27 cellular contexts compared by ENCODE assay signal in the genomic region with DNA sequence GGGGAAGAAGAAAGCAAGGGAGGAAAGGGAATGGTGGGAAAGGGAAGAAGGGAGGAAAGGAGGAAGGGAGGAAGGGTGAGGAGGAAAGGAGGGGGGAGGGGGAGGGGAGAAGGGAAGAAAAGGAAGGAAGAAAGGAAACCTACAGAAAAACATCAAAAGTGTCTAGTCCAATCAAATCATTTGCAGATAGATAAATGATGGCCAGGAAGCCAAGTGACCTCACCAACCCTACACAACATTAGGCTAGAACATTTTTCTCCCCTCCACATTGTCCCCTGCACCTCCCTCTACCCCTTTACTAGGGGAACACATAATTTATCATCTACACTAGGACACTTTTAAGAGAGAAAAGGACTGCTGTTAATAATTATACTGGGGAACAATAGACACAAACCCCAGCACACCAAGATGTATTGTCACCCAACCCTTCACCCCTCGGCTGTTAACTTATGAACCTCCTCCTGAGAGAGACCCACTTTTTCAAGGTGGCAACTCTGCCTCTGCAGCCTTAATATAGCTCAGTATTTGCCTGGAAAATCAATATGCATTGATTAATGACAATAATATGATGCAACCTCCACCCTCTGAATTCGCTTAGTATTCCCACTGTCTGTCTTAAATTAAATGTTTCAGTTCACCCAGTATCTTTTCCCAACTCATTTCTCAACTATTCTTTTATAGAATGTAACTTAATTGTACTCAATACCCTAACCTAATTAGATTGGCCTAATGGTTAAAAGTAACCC.
A peak's percentile ranks its signal among the peaks of the same experiment; 100 is the strongest.
DNase-seq lines count a peak whose midpoint lies in the region; ATAC-seq, FAIRE-seq and TF ChIP-seq lines count a peak whose summit lies in the region.
"Had no signal": no experiment of that assay in that cellular context is flagged by ENCODE, and none has a peak within 500 bp of the region (broad histone marks: within the 10 kb centered on the region; RNA-seq: fewer than 3 reads in every experiment).

No MANE protein-coding gene starts in this region.

- no peak overlapping the region for H3K4me3 Mint-ChIP-seq in Calu3 (ENCODE audit: low read depth, unreplicated experiment)
- H3K4me3 Mint-ChIP-seq: B cell; CD4-positive, alpha-beta T cell; CD8-positive, alpha-beta T cell had no signal

- H3K27ac ChIP-seq in K562 (ENCODE audit: extremely low read depth, low read depth, low read length), result no peak overlapping the region
- H3K27ac ChIP-seq in HepG2 (ENCODE audit: extremely low read length, insufficient read depth, low read length), result no peak overlapping the region
- no peak overlapping the region for H3K27ac ChIP-seq in mesendoderm (ENCODE audit: low read depth, low read length)
- no peak overlapping the region for H3K27ac ChIP-seq in uterus
- H3K27ac ChIP-seq: 22Rv1; A549; BLaER1 treated with 17β-estradiol and CSF1 and Interleukin-3, amounts not matched to agents 10 nM and 100 nM; C4-2B had no signal

- in situ Hi-C loops in K562 (cut with MboI) (no loop called here), HepG2 (cut with HindIII; ENCODE audit: extremely low pct_ligation_motif_present, low pct_unique_long_range_greater_than_20kb) (no loop called here)

- BruUV-seq in Calu3 (replicated peaks; lab: Mats Ljungman, UMichigan) (no TSS peak), K562 (replicated peaks; lab: Mats Ljungman, UMichigan) (no TSS peak), HepG2 (replicated peaks; lab: Mats Ljungman, UMichigan) (no TSS peak)

- no peaks in the 10 kb centered on the region for H3K36me3 Mint-ChIP-seq in Calu3 (ENCODE audit: insufficient read depth, unreplicated experiment)
- H3K36me3 Mint-ChIP-seq: CD8-positive, alpha-beta T cell had no signal

- intact Hi-C loops in Calu3 (cut with micrococcal nuclease; ENCODE audit: unreplicated experiment), result no loop called here
- intact Hi-C loops in K562 (cut with micrococcal nuclease), result no loop called here
- intact Hi-C loops in HepG2 (cut with micrococcal nuclease; ENCODE audit: unreplicated experiment), result no loop called here
- intact Hi-C loops in uterus (cut with DNase I; ENCODE audit: low total_unique reads), result no loop called here

- TF ChIP-seq RAD21 in K562 (CRISPR knock-in tag; conservative IDR thresholded peaks at IDR 0.05 in 1 of 2, IDR thresholded peaks at IDR 0.05 in 1 of 2) (no peak), HepG2 (CRISPR knock-in tag; IDR thresholded peaks at IDR 0.05) (no peak)

- H3K9ac ChIP-seq in K562 (ENCODE audit: insufficient read depth in 1 of 2, low read depth in 2 of 2, low read length in 2 of 2), result no peak overlapping the region
- H3K9ac ChIP-seq in HepG2 (ENCODE audit: insufficient read depth, low read depth, low read length), result no peak overlapping the region
- H3K9ac ChIP-seq in mesendoderm (ENCODE audit: low read length), result no peak overlapping the region
- H3K9ac ChIP-seq: BLaER1 treated with 17β-estradiol and CSF1 and Interleukin-3, amounts not matched to agents 10 nM and 100 nM had no signal

- H4K20me1 ChIP-seq in K562 (replicated peaks; ENCODE audit: control insufficient read depth, insufficient read depth, low read length) (no peaks in the 10 kb centered on the region), HepG2 (ENCODE audit: insufficient read depth, low read length) (no peaks in the 10 kb centered on the region)
- H4K20me1 ChIP-seq: BLaER1 treated with 17β-estradiol and CSF1 and Interleukin-3, amounts not matched to agents 10 nM and 100 nM had no signal

- H2AK5ac ChIP-seq in mesendoderm (ENCODE audit: low read length), result no peak overlapping the region

- no peak overlapping the region for H2BK15ac ChIP-seq in mesendoderm (replicated peaks; ENCODE audit: low read depth)

- no peaks in the 10 kb centered on the region for H3K79me2 ChIP-seq in K562 (ENCODE audit: control insufficient read depth, insufficient read depth, low read length)
- no peaks in the 10 kb centered on the region for H3K79me2 ChIP-seq in HepG2 (ENCODE audit: insufficient read depth, low read length)
- no peaks in the 10 kb centered on the region for H3K79me2 ChIP-seq in mesendoderm (ENCODE audit: control insufficient read depth, insufficient read depth, low read length)

- H3K4me2 ChIP-seq in K562 (ENCODE audit: insufficient read depth, low read length) (no peak overlapping the region), HepG2 (ENCODE audit: low read depth, low read length) (no peak overlapping the region), mesendoderm (ENCODE audit: low read length) (no peak overlapping the region)
- H3K4me2 ChIP-seq: A549; BLaER1 treated with 17β-estradiol and CSF1 and Interleukin-3, amounts not matched to agents 10 nM and 100 nM had no signal

- TF ChIP-seq CTCF in Calu3 (IDR thresholded peaks at IDR 0.05; ENCODE audit: unreplicated experiment) (no peak), K562 (IDR thresholded peaks at IDR 0.05 in 2 of 3, conservative IDR thresholded peaks at IDR 0.05 in 1 of 3; ENCODE audit: insufficient read depth in 2 of 3, low read depth in 1 of 3, low read length in 3 of 3) (no peak), HepG2 (CRISPR knock-in tag; IDR thresholded peaks at IDR 0.05) (no peak), uterus (IDR thresholded peaks at IDR 0.05) (no peak)

- H3K23ac ChIP-seq in mesendoderm (ENCODE audit: low read length), result no peak overlapping the region

- FAIRE-seq in K562 (lab: Jason Lieb, UNC) (no peak), HepG2 (lab: Jason Lieb, UNC) (no peak), frontal cortex (lab: Jason Lieb, UNC) (no peak)
- FAIRE-seq: A549, GM12878, GM12892, GM18507 had no signal

- no peak overlapping the region for H3K4me3 ChIP-seq in K562
- H3K4me3 ChIP-seq in HepG2 (replicated peaks in 1 of 3; ENCODE audit: insufficient read depth in 1 of 3, low read depth in 2 of 3, low read length in 3 of 3), result no peak overlapping the region
- no peak overlapping the region for H3K4me3 ChIP-seq in mesendoderm (ENCODE audit: low read length)
- no peak overlapping the region for H3K4me3 ChIP-seq in uterus
- H3K4me3 ChIP-seq: A549; BLaER1 treated with 17β-estradiol and CSF1 and Interleukin-3, amounts not matched to agents 10 nM and 100 nM; GM12878 had no signal

- H2BK120ac ChIP-seq in mesendoderm (ENCODE audit: low read depth, low read length), result no peak overlapping the region

- H3K4me1 ChIP-seq in K562 (replicated peaks in 1 of 2; ENCODE audit: control insufficient read depth in 2 of 2, insufficient read depth in 2 of 2, low read length in 2 of 2) (no peaks in the 10 kb centered on the region), HepG2 (ENCODE audit: insufficient read depth, low read length) (no peaks in the 10 kb centered on the region), mesendoderm (ENCODE audit: control insufficient read depth, low read depth, low read length) (no peaks in the 10 kb centered on the region), uterus (no peaks in the 10 kb centered on the region)
- H3K4me1 ChIP-seq: A549; BLaER1 treated with 17β-estradiol and CSF1 and Interleukin-3, amounts not matched to agents 10 nM and 100 nM; Caco-2 had no signal

- no peak for TF ChIP-seq POLR2A in K562 (conservative IDR thresholded peaks at IDR 0.05)
- TF ChIP-seq POLR2A in HepG2 (IDR thresholded peaks at IDR 0.05; ENCODE audit: insufficient read depth in 1 of 2, low read depth in 2 of 2, low read length in 2 of 2), result no peak
- TF ChIP-seq POLR2A in uterus (IDR thresholded peaks at IDR 0.05), result no peak

- 0% methylated on average over 2 of the region's 2 CpGs for WGBS in K562 (ENCODE audit: insufficient coverage, low coverage, missing lambda C conversion rate)
- 2% methylated on average over 2 of the region's 2 CpGs for WGBS in HepG2 (ENCODE audit: low lambda C conversion rate)
- no CpG with 5 or more reads among the region's 2 CpGs for WGBS in mesendoderm (ENCODE audit: extremely low coverage, insufficient coverage, low lambda C conversion rate)

- H2BK5ac ChIP-seq in mesendoderm (ENCODE audit: low read length), result no peak overlapping the region

- H3K18ac ChIP-seq in mesendoderm (ENCODE audit: low read length), result no peak overlapping the region

- peak overlapping the region; percentile 63 for H3K27ac Mint-ChIP-seq in Calu3 (ENCODE audit: unreplicated experiment)
- H3K27ac Mint-ChIP-seq: B cell; CD4-positive, alpha-beta T cell; CD8-positive, alpha-beta T cell had no signal

- no peak overlapping the region for H4K5ac ChIP-seq in mesendoderm (ENCODE audit: low read length)

- TF ChIP-seq EP300 in K562 (IDR thresholded peaks at IDR 0.05; ENCODE audit: low read length) (no peak), HepG2 (IDR thresholded peaks at IDR 0.05; ENCODE audit: low read depth in 2 of 2, low read length in 2 of 2) (no peak), HepG2 (CRISPR knock-in tag; IDR thresholded peaks at IDR 0.05; ENCODE audit: borderline replicate concordance) (no peak)

- H3K56ac ChIP-seq in mesendoderm (ENCODE audit: low read length), result no peak overlapping the region

- POLR2A ChIA-PET in K562 (lab: Yijun Ruan, JAX) (no interaction called here), HepG2 (lab: Yijun Ruan, JAX) (no interaction called here)

- no peaks in the 10 kb centered on the region for H3K9me1 ChIP-seq in K562 (ENCODE audit: control insufficient read depth, insufficient read depth, low read length)

- no peaks in the 10 kb centered on the region for H3K79me1 ChIP-seq in mesendoderm (ENCODE audit: low read length)

- H3K27me3 Mint-ChIP-seq in Calu3 (ENCODE audit: unreplicated experiment), result no peaks in the 10 kb centered on the region
- H3K27me3 Mint-ChIP-seq: CD4-positive, alpha-beta T cell had no signal

- H2AFZ ChIP-seq in K562 (ENCODE audit: low read depth, low read length), result no peak overlapping the region
- no peak overlapping the region for H2AFZ ChIP-seq in HepG2 (ENCODE audit: low read length)

- no peak overlapping the region for H3K4ac ChIP-seq in mesendoderm (ENCODE audit: low read depth, low read length)

- H4K8ac ChIP-seq in mesendoderm (ENCODE audit: low read depth, low read length), result no peak overlapping the region

- ATAC-seq in K562, result no peak
- ATAC-seq in HepG2, result no peak
- ATAC-seq: A549; CD8-positive, alpha-beta T cell; GM12878 had no signal

- peaks cover 30% of the 10 kb centered on the region for H3K4me1 Mint-ChIP-seq in Calu3 (ENCODE audit: low read depth, unreplicated experiment)
- H3K4me1 Mint-ChIP-seq: B cell had no signal

- H3K9me3 ChIP-seq in K562 (replicated peaks; ENCODE audit: control insufficient read depth, insufficient read depth, low read depth, low read length) (no peaks in the 10 kb centered on the region), HepG2 (ENCODE audit: low read length) (no peaks in the 10 kb centered on the region), uterus (no peaks in the 10 kb centered on the region)
- H3K9me3 ChIP-seq: A549; BLaER1 treated with 17β-estradiol and CSF1 and Interleukin-3, amounts not matched to agents 10 nM and 100 nM; Caco-2 had no signal

- H3K27me3 ChIP-seq in K562 (ENCODE audit: control insufficient read depth in 2 of 2, insufficient read depth in 2 of 2, low read length in 2 of 2) (no peaks in the 10 kb centered on the region), HepG2 (ENCODE audit: control insufficient read depth in 1 of 2, insufficient read depth in 2 of 2, low read length in 2 of 2) (no peaks in the 10 kb centered on the region), mesendoderm (ENCODE audit: insufficient read depth, low read length, poor library complexity) (no peaks in the 10 kb centered on the region), uterus (no peaks in the 10 kb centered on the region)
- H3K27me3 ChIP-seq: BLaER1 treated with 17β-estradiol and CSF1 and Interleukin-3, amounts not matched to agents 10 nM and 100 nM had no signal

- CTCF ChIA-PET in Calu3 (lab: Charles Lee), result no interaction called here
- CTCF ChIA-PET in K562 (lab: Yijun Ruan, JAX; ENCODE audit: low intra/inter-chr PET ratio), result no interaction called here
- CTCF ChIA-PET in HepG2 (lab: Yijun Ruan, JAX; ENCODE audit: low intra/inter-chr PET ratio, low total read pairs), result no interaction called here

- DNase-seq in Calu3 (no peak), K562 (ENCODE audit: extremely low read depth in 1 of 4, low spot score in 3 of 4) (no peak), HepG2 (ENCODE audit: low spot score) (no peak), mucosa of gallbladder (ENCODE audit: low spot score) (peak; percentile 71), mesendoderm (no peak), uterus (no peak), frontal cortex (ENCODE audit: low spot score in 2 of 2) (no peak)
- DNase-seq in activated naive CD4-positive, alpha-beta T cell (lab: John Stamatoyannopoulos, UW), result no peak
- DNase-seq: AML-193; Caco-2; CD4-positive, alpha-beta T cell; CD8-positive, alpha-beta T cell; DMS 273 treated with DMSO at 0.1 percent for 48 hours; DMS153; DMS53; DMS79; DND-41; EL; GDM1 had no signal

- H3K36me3 ChIP-seq in K562 (ENCODE audit: control insufficient read depth, insufficient read depth, low read length), result no peaks in the 10 kb centered on the region
- H3K36me3 ChIP-seq in HepG2 (replicated peaks in 1 of 2; ENCODE audit: control insufficient read depth in 1 of 2, insufficient read depth in 2 of 2, low read length in 2 of 2), result no peaks in the 10 kb centered on the region
- H3K36me3 ChIP-seq in mesendoderm (ENCODE audit: control insufficient read depth, insufficient read depth, low read length), result no peaks in the 10 kb centered on the region
- H3K36me3 ChIP-seq in uterus, result no peaks in the 10 kb centered on the region
- H3K36me3 ChIP-seq: BLaER1 treated with 17β-estradiol and CSF1 and Interleukin-3, amounts not matched to agents 10 nM and 100 nM had no signal

- peaks cover 4% of the 10 kb centered on the region for H3K9me3 Mint-ChIP-seq in Calu3 (ENCODE audit: low read depth, unreplicated experiment)
- H3K9me3 Mint-ChIP-seq: CD8-positive, alpha-beta T cell had no signal
